ENCODE assay signal across 8 cellular contexts in genomic region chr16:66270333-66270927, GRCh38.
DNase-seq lines count a peak whose midpoint lies in the region; ATAC-seq, FAIRE-seq and TF ChIP-seq lines count a peak whose summit lies in the region.

No MANE protein-coding gene starts in this region.

- peaks cover 9% of the 10 kb centered on the region for H3K4me1 Mint-ChIP-seq in activated T-helper 17 cell treated with anti-CD3 and anti-CD28 coated beads, Interleukin-2, amount 50 U/mL, for 72 hours

- H3K36me3 ChIP-seq in Panc1 (ENCODE audit: control insufficient read depth, insufficient read depth, low read length): no peaks in the 10 kb centered on the region
- H3K36me3 ChIP-seq in neuronal stem cell (replicated peaks in 1 of 2; ENCODE audit: control insufficient read depth in 2 of 2, insufficient read depth in 2 of 2, low read length in 2 of 2): no peaks in the 10 kb centered on the region
- no peaks in the 10 kb centered on the region for H3K36me3 ChIP-seq in thyroid gland

- H3K23ac ChIP-seq in neuronal stem cell (ENCODE audit: low read depth, low read length, poor library complexity): no peak overlapping the region

- H3K36me3 Mint-ChIP-seq in activated T-helper 17 cell treated with anti-CD3 and anti-CD28 coated beads, Interleukin-2, amount 50 U/mL, for 72 hours (ENCODE audit: low read depth): no peaks in the 10 kb centered on the region

- peak; percentile 72 to 88 for TF ChIP-seq RAD21 in A549 (conservative IDR thresholded peaks at IDR 0.05 in 1 of 2, IDR thresholded peaks at IDR 0.05 in 1 of 2)

- POLR2A ChIA-PET in A549 (lab: Yijun Ruan, JAX) (no interaction called here), Panc1 (lab: Charles Lee) (no interaction called here)

- peak; percentile 80 to 94 for ATAC-seq in A549
- ATAC-seq in Panc1: peak; percentile 82
- ATAC-seq in activated T-helper 17 cell treated with anti-CD3 and anti-CD28 coated beads, Interleukin-2, amount 50 U/mL, for 72 hours (replicated peaks): peak; percentile 60

- peaks cover 23% of the 10 kb centered on the region for H3K27me3 Mint-ChIP-seq in activated T-helper 17 cell treated with anti-CD3 and anti-CD28 coated beads, Interleukin-2, amount 50 U/mL, for 72 hours

- H3K27ac ChIP-seq in A549 (peak overlapping the region; percentile 37 to 69; a peak in 4 of 6 replicates), Panc1 (ENCODE audit: low read length) (no peak overlapping the region), neuronal stem cell (replicated peaks; ENCODE audit: low read length) (no peak overlapping the region), thyroid gland (peak overlapping the region in 1 of 3 donors; percentile 12)

- no peaks in the 10 kb centered on the region for H3K27me3 ChIP-seq in Panc1 (ENCODE audit: control insufficient read depth, insufficient read depth, low read length)
- peaks cover 0 to 28% (median 0%) of the 10 kb centered on the region in 3 experiments for H3K27me3 ChIP-seq in neuronal stem cell (ENCODE audit: control insufficient read depth in 3 of 3, insufficient read depth in 3 of 3, low read depth in 1 of 3, low read length in 3 of 3)
- H3K27me3 ChIP-seq in thyroid gland: no peaks in the 10 kb centered on the region

- H2BK15ac ChIP-seq in neuronal stem cell (ENCODE audit: low read length): peak overlapping the region; percentile 45

- CTCF ChIA-PET in A549 (lab: Yijun Ruan, JAX) (interaction anchor here (0.6 to 4.0 kb wide), 14 partner anchors 9 to 597 kb away, joined by 3 to 17 read pairs (median 4); no protein-coding TSS in a partner anchor), Panc1 (lab: Charles Lee) (interaction anchor here (0.6 kb wide), 1 partner anchor 224 kb away, joined by 3 read pairs; no protein-coding TSS in a partner anchor)

- WGBS in A549 (ENCODE audit: missing lambda C conversion rate): 21% methylated on average over 27 of the region's 48 CpGs
- WGBS in neuronal stem cell (ENCODE audit: extremely low coverage in 2 of 2, insufficient read length in 2 of 2, insufficient replicate concordance in 1 of 2), 2 donors: no CpG with 5 or more reads among the region's 48 CpGs
- WGBS in thyroid gland, 2 donors: 17 to 29% methylated on average over 14 to 18 of the region's 48 CpGs

- H4K91ac ChIP-seq in neuronal stem cell (ENCODE audit: low read depth, low read length, poor library complexity): no peak overlapping the region

- in situ Hi-C loops in Panc1 (cut with HindIII; ENCODE audit: low pct_unique_long_range_greater_than_20kb, low sequenced_read_pairs): no loop called here

- no peak overlapping the region for H3K4ac ChIP-seq in neuronal stem cell (ENCODE audit: low read length)

- H2BK12ac ChIP-seq in neuronal stem cell (ENCODE audit: low read length): no peak overlapping the region

- H3K9ac ChIP-seq in neuronal stem cell (ENCODE audit: low read depth, low read length, poor library complexity): no peak overlapping the region

- peak overlapping the region; percentile 97 for H3K18ac ChIP-seq in neuronal stem cell (ENCODE audit: low read length)

- peaks cover 1% of the 10 kb centered on the region for H3K79me1 ChIP-seq in neuronal stem cell (ENCODE audit: low read depth, low read length)

- H3K4me2 ChIP-seq in A549 (peak overlapping the region; percentile 86), neuronal stem cell (ENCODE audit: insufficient read depth, low read length, poor library complexity, severe bottlenecking) (peak overlapping the region; percentile 58)

- TF ChIP-seq EP300 in A549 (IDR thresholded peaks at IDR 0.05): no peak

- TF ChIP-seq POLR2A in A549 (IDR thresholded peaks at IDR 0.05; ENCODE audit: low read length): no peak
- no peak for TF ChIP-seq POLR2A in thyroid gland (IDR thresholded peaks at IDR 0.05)

- H3K27ac Mint-ChIP-seq in activated T-helper 17 cell treated with anti-CD3 and anti-CD28 coated beads, Interleukin-2, amount 50 U/mL, for 72 hours: no peak overlapping the region

- H2BK5ac ChIP-seq in neuronal stem cell (ENCODE audit: low read length): no peak overlapping the region

- H3K4me3 Mint-ChIP-seq in activated T-helper 17 cell treated with anti-CD3 and anti-CD28 coated beads, Interleukin-2, amount 50 U/mL, for 72 hours: no peak overlapping the region

- H3K9me3 ChIP-seq in A549 (no peaks in the 10 kb centered on the region), Panc1 (ENCODE audit: control insufficient read depth, insufficient read depth, low read depth, low read length) (no peaks in the 10 kb centered on the region), neuronal stem cell (replicated peaks in 1 of 2; ENCODE audit: control insufficient read depth in 2 of 2, insufficient read depth in 1 of 2, low read depth in 1 of 2, low read length in 2 of 2) (no peaks in the 10 kb centered on the region), thyroid gland (no peaks in the 10 kb centered on the region)

- H2BK120ac ChIP-seq in neuronal stem cell (ENCODE audit: low read depth, low read length): no peak overlapping the region

- no peak overlapping the region for H3K14ac ChIP-seq in neuronal stem cell (ENCODE audit: low read length)

- H3K4me1 ChIP-seq in A549 (0 out of 3 replicates have a peak, but pooled peaks cover 2% of the 10 kb centered on the region), Panc1 (ENCODE audit: control insufficient read depth, insufficient read depth, low read length) (no peaks in the 10 kb centered on the region), neuronal stem cell (ENCODE audit: control insufficient read depth in 2 of 2, insufficient read depth in 1 of 2, low read depth in 1 of 2, low read length in 2 of 2) (peaks cover 0 to 16% of the 10 kb centered on the region in 2 donors), thyroid gland (peaks cover 3 to 13% of the 10 kb centered on the region in 2 donors)

- H2AFZ ChIP-seq in neuronal stem cell (ENCODE audit: low read length): peak overlapping the region; percentile 83

- no peak overlapping the region for H4K8ac ChIP-seq in neuronal stem cell (ENCODE audit: low read depth, low read length)

- H3K9me3 Mint-ChIP-seq in activated T-helper 17 cell treated with anti-CD3 and anti-CD28 coated beads, Interleukin-2, amount 50 U/mL, for 72 hours: no peaks in the 10 kb centered on the region

- intact Hi-C loops in Panc1 (cut with micrococcal nuclease; ENCODE audit: unreplicated experiment) (loop anchor here (5.0 to 10.0 kb wide), 2 partner anchors 212 to 1136 kb away; no protein-coding TSS in a partner anchor), thyroid gland (cut with DNase I) (no loop called here)

- H2AK5ac ChIP-seq in neuronal stem cell (ENCODE audit: low read depth, low read length): peak overlapping the region; percentile 20

- TF ChIP-seq CTCF in A549 (IDR thresholded peaks at IDR 0.05) (peak; percentile 87), Panc1 (IDR thresholded peaks at IDR 0.05) (peak; percentile 95), fibroblast of villous mesenchyme (IDR thresholded peaks at IDR 0.05; ENCODE audit: insufficient read depth, low read depth, low read length) (peak; percentile 77), thyroid gland (IDR thresholded peaks at IDR 0.05) (peak in 5 of 6 experiments; percentile 59 to 99 (median 86))

- BruUV-seq in Panc1 (replicated peaks; lab: Mats Ljungman, UMichigan): no TSS peak

- H3K4me3 ChIP-seq in A549 (0 out of 3 replicates have a peak overlapping the region, but pooled peaks have one; percentile 24), Panc1 (ENCODE audit: low read depth in 2 of 2, low read length in 2 of 2) (no peak overlapping the region), fibroblast of villous mesenchyme (ENCODE audit: low read depth, low read length) (peak overlapping the region; percentile 30), neuronal stem cell (ENCODE audit: low read length in 2 of 2) (peak overlapping the region in 1 of 2 donors; percentile 63), thyroid gland (replicated peaks in 1 of 3) (no peak overlapping the region)

- DNase-seq in A549 (ENCODE audit: low read depth in 1 of 2, low spot score in 1 of 2) (peak; percentile 73 to 85), GM18507 (ENCODE audit: extremely low spot score, insufficient read length, low read depth) (peak; percentile 68), HK-2 (ENCODE audit: unreplicated experiment) (peak; percentile 81), Panc1 (ENCODE audit: low read depth, low spot score) (no peak), fibroblast of villous mesenchyme (ENCODE audit: low read depth) (peak; percentile 58), neuronal stem cell (ENCODE audit: low spot score) (peak; percentile 72), thyroid gland (peak; percentile 44 to 52)

- FAIRE-seq in A549 (lab: Jason Lieb, UNC) (no peak), GM18507 (lab: Jason Lieb, UNC) (no peak)

TF ChIP-seq in A549, 52 proteins besides CTCF, POLR2A, EP300 and RAD21 (continues in another document):
- no peak for TF ChIP-seq FOSL2 (IDR thresholded peaks at IDR 0.05)
- TF ChIP-seq FOSL2 (CRISPR knock-in tag; IDR thresholded peaks at IDR 0.05): no peak
- TF ChIP-seq PHF8 (IDR thresholded peaks at IDR 0.05; ENCODE audit: borderline replicate concordance, low read depth): no peak
- TF ChIP-seq NPAS2 (CRISPR knock-in tag; IDR thresholded peaks at IDR 0.05; ENCODE audit: borderline replicate concordance): no peak
- no peak for TF ChIP-seq ZSCAN20 (CRISPR knock-in tag; IDR thresholded peaks at IDR 0.05)
- no peak for TF ChIP-seq RFX5 (IDR thresholded peaks at IDR 0.05)
- no peak for TF ChIP-seq GATA3 (IDR thresholded peaks at IDR 0.05; ENCODE audit: borderline replicate concordance)
- TF ChIP-seq MYC (IDR thresholded peaks at IDR 0.05; ENCODE audit: borderline replicate concordance, low read length): no peak; the same call in 1 of the 2 replicates
- TF ChIP-seq HES2 (IDR thresholded peaks at IDR 0.05): no peak
- peak; percentile 69 for TF ChIP-seq MAX (IDR thresholded peaks at IDR 0.05)
- TF ChIP-seq CHD4 (IDR thresholded peaks at IDR 0.05; ENCODE audit: borderline replicate concordance): no peak
- peak; percentile 61; the same call in 1 of the 2 replicates for TF ChIP-seq KDM1A (IDR thresholded peaks at IDR 0.05; ENCODE audit: low read depth)
- TF ChIP-seq FOSB (CRISPR knock-in tag; IDR thresholded peaks at IDR 0.05): no peak
- TF ChIP-seq TFCP2L1 (CRISPR knock-in tag; IDR thresholded peaks at IDR 0.05): no peak

Comparison
In these comparisons a context has a peak if more than half of its experiments do, and no peak if none do; other contexts are left out.
1. H3K27ac ChIP-seq: peak in A549 (2 of 2); none in Panc1 (single experiment) and neuronal stem cell (single experiment).
2. H3K4me3 ChIP-seq: peak in A549 (single experiment) and fibroblast of villous mesenchyme (single experiment); none in Panc1 (0 of 2) and thyroid gland (0 of 3).
3. Peak in every context shown above with its lines, with median percentiles within 50 percentile points of each other: ATAC-seq and CTCF ChIP-seq.